7 cellular contexts compared by ENCODE assay signal in genomic region chr19:35213678-35214632, GRCh38. TPM values are rescaled to one million over a fixed set of nuclear protein-coding genes. Genes with fewer than 3 reads are reported as not detected.
DNase-seq lines count a peak whose midpoint lies in the region; ATAC-seq and TF ChIP-seq lines count a peak whose summit lies in the region.

No MANE protein-coding gene starts in this region.

- H3K4me3 ChIP-seq in OCI-LY7 (ENCODE audit: low read depth, low read length, poor library complexity, severe bottlenecking) = peak overlapping the region; percentile 38
- no peak overlapping the region for H3K4me3 ChIP-seq in fibroblast of villous mesenchyme (ENCODE audit: low read depth, low read length)
- H3K4me3 ChIP-seq in skeletal muscle tissue (ENCODE audit: low read length in 3 of 3) = peak overlapping the region in 2 of 3 donors; percentile 24 to 58

- peaks cover 2% of the 10 kb centered on the region for H3K36me3 Mint-ChIP-seq in activated T-cell treated with anti-CD3 and anti-CD28 coated beads, Interleukin-2, amount 50 U/mL, for 4 hours (ENCODE audit: insufficient read depth)

- peak; percentile 63 for ATAC-seq in GM18868 (IDR thresholded peaks at IDR 0.05; ENCODE audit: unreplicated experiment)
- ATAC-seq in activated T-cell treated with anti-CD3 and anti-CD28 coated beads, Interleukin-2, amount 50 U/mL, for 4 hours = peak; percentile 80 to 81
- ATAC-seq in GM19455 (IDR thresholded peaks at IDR 0.05; ENCODE audit: unreplicated experiment) = no peak

- CTCF ChIA-PET in OCI-LY7 (lab: Charles Lee; ENCODE audit: unreplicated experiment) = interaction anchor here (0.7 kb wide), 1 partner anchor 60 kb away, joined by 3 read pairs; no protein-coding TSS in a partner anchor

- H3K9ac ChIP-seq in skeletal muscle tissue (ENCODE audit: low read depth in 1 of 3, low read length in 3 of 3) = peak overlapping the region; percentile 35 to 65 (median 40)

- H3K27ac ChIP-seq in OCI-LY7 (ENCODE audit: low read depth, low read length, poor library complexity, severe bottlenecking) = peak overlapping the region; percentile 83
- peak overlapping the region; percentile 67 for H3K27ac ChIP-seq in skeletal muscle tissue (ENCODE audit: low read depth, low read length)

- peak overlapping the region; percentile 88 for H3K4me2 ChIP-seq in OCI-LY7 (ENCODE audit: low read length)

- no peaks in the 10 kb centered on the region for H4K20me1 ChIP-seq in OCI-LY7 (ENCODE audit: insufficient read depth, low read length)

- intact Hi-C loops in OCI-LY7 (cut with micrococcal nuclease; ENCODE audit: unreplicated experiment) = loop anchor here (2.0 to 5.0 kb wide), 2 partner anchors 35 to 83 kb away; partner anchors contain the start of gene LSR

- BruUV-seq in OCI-LY7 (replicated peaks; lab: Mats Ljungman, UMichigan) = no TSS peak

- peak overlapping the region; percentile 66; the same call in 1 of the 2 replicates for H2AFZ ChIP-seq in OCI-LY7 (ENCODE audit: low read length)

- H3K9me3 Mint-ChIP-seq in activated T-cell treated with anti-CD3 and anti-CD28 coated beads, Interleukin-2, amount 50 U/mL, for 4 hours = peaks cover 2% of the 10 kb centered on the region

- H3K27me3 Mint-ChIP-seq in activated T-cell treated with anti-CD3 and anti-CD28 coated beads, Interleukin-2, amount 50 U/mL, for 4 hours (ENCODE audit: low read depth) = no peaks in the 10 kb centered on the region

- H3K36me3 ChIP-seq in OCI-LY7 (ENCODE audit: insufficient read depth, low read length) (no peaks in the 10 kb centered on the region), skeletal muscle tissue (ENCODE audit: control insufficient read depth in 3 of 3, insufficient read depth in 3 of 3, low read length in 3 of 3) (no peaks in the 10 kb centered on the region)

- no peaks in the 10 kb centered on the region for H3K9me2 ChIP-seq in OCI-LY7 (ENCODE audit: insufficient read depth, low read length)

- H3K9me3 ChIP-seq in OCI-LY7 (ENCODE audit: low read length) (peaks cover 2% of the 10 kb centered on the region; the same call in 1 of the 2 replicates), skeletal muscle tissue (ENCODE audit: control insufficient read depth in 3 of 3, low read length in 3 of 3) (peaks cover 0 to 6% (median 2%) of the 10 kb centered on the region in 3 donors)

- POLR2A ChIA-PET in OCI-LY7 (lab: Charles Lee) = interaction anchor here (1.3 to 2.5 kb wide), 2 partner anchors 31 to 72 kb away, joined by 3 to 6 read pairs; no protein-coding TSS in a partner anchor

- H3K79me2 ChIP-seq in OCI-LY7 (ENCODE audit: insufficient read depth, low read depth, low read length) = no peaks in the 10 kb centered on the region

- peak overlapping the region; percentile 54 for H3K4me3 Mint-ChIP-seq in activated T-cell treated with anti-CD3 and anti-CD28 coated beads, Interleukin-2, amount 50 U/mL, for 4 hours

- no peak for TF ChIP-seq CTCF in OCI-LY7 (conservative IDR thresholded peaks at IDR 0.05; ENCODE audit: low read length)
- no peak for TF ChIP-seq CTCF in fibroblast of villous mesenchyme (IDR thresholded peaks at IDR 0.05; ENCODE audit: insufficient read depth, low read depth, low read length)

- peak; percentile 99 for DNase-seq in HT-29 (ENCODE audit: low spot score)
- DNase-seq in OCI-LY7 (ENCODE audit: low spot score) = peak; percentile 93
- DNase-seq in activated T-cell treated with anti-CD3 and anti-CD28 coated beads, Interleukin-2, amount 50 U/mL, for 4 hours = peak; percentile 62
- peak; percentile 63 for DNase-seq in fibroblast of villous mesenchyme (ENCODE audit: low read depth)

- H3K4me1 ChIP-seq in OCI-LY7 (ENCODE audit: insufficient read depth, low read length, poor library complexity, severe bottlenecking) (peaks cover 77% of the 10 kb centered on the region), skeletal muscle tissue (ENCODE audit: control insufficient read depth in 3 of 3, insufficient read depth in 3 of 3, low read length in 3 of 3) (peaks cover 15 to 20% (median 17%) of the 10 kb centered on the region in 3 donors)

- H3K4me1 Mint-ChIP-seq in activated T-cell treated with anti-CD3 and anti-CD28 coated beads, Interleukin-2, amount 50 U/mL, for 4 hours (ENCODE audit: low read depth) = peaks cover 70% of the 10 kb centered on the region

- no peaks in the 10 kb centered on the region for H3K27me3 ChIP-seq in skeletal muscle tissue (ENCODE audit: control insufficient read depth in 3 of 3, insufficient read depth in 3 of 3, low read length in 3 of 3)

RNA-seq across cellular contexts. Expression of gene FAM187B, which starts 14.6 kb away (rescaled TPM):
- not detected in 2 replicates for total RNA-seq in HT-29 (2014; rRNA removed; shearing (Covaris generic))
- total RNA-seq in OCI-LY7 (2014; rRNA removed; shearing (Covaris generic)) = not detected in 2 replicates
- total RNA-seq in OCI-LY7 (2022) = not detected in 2 replicates
- not detected for total RNA-seq in activated T-cell treated with anti-CD3 and anti-CD28 coated beads, Interleukin-2, amount 50 U/mL, for 4 hours
- not detected in 2 replicates for total RNA-seq in fibroblast of villous mesenchyme
- total RNA-seq in skeletal muscle tissue = not detected

RNA-seq across cellular contexts. Expression of gene LSR, which starts 34.8 kb away (rescaled TPM):
- 475 and 478 TPM in 2 replicates for total RNA-seq in HT-29 (2014; rRNA removed; shearing (Covaris generic))
- total RNA-seq in OCI-LY7 (2014; rRNA removed; shearing (Covaris generic)) = 15.0 and 22.9 TPM in 2 replicates
- total RNA-seq in OCI-LY7 (2022) (26.0 and 33.6 TPM in 2 replicates), fibroblast of villous mesenchyme (0.86 and 1.6 TPM in 2 replicates), skeletal muscle tissue (0.52 TPM)
- 10 to 100 TPM; 14.0 to 18.7 (median 17.1) TPM for total RNA-seq in activated T-cell treated with anti-CD3 and anti-CD28 coated beads, Interleukin-2, amount 50 U/mL, for 4 hours

RNA-seq across cellular contexts. Expression of gene USF2, which starts 54.8 kb away (rescaled TPM):
- 218 and 226 TPM in 2 replicates for total RNA-seq in HT-29 (2014; rRNA removed; shearing (Covaris generic))
- total RNA-seq in OCI-LY7 (2014; rRNA removed; shearing (Covaris generic)) = 100.0 and 105 TPM in 2 replicates
- total RNA-seq in OCI-LY7 (2022) (155 and 181 TPM in 2 replicates), fibroblast of villous mesenchyme (50.1 and 58.3 TPM in 2 replicates), skeletal muscle tissue (24.5 TPM)
- 100 to 1,000 TPM; 130 to 145 (median 144) TPM for total RNA-seq in activated T-cell treated with anti-CD3 and anti-CD28 coated beads, Interleukin-2, amount 50 U/mL, for 4 hours

RNA-seq across cellular contexts. Expression of gene FXYD5, which starts 59.4 kb away (rescaled TPM):
- 46.4 and 48.2 TPM in 2 replicates for total RNA-seq in HT-29 (2014; rRNA removed; shearing (Covaris generic))
- 76.8 and 82.1 TPM in 2 replicates for total RNA-seq in OCI-LY7 (2014; rRNA removed; shearing (Covaris generic))
- total RNA-seq in OCI-LY7 (2022) (147 and 155 TPM in 2 replicates), fibroblast of villous mesenchyme (20.3 and 24.5 TPM in 2 replicates), skeletal muscle tissue (7.3 TPM)
- 100 to 1,000 TPM; 363 to 466 (median 421) TPM for total RNA-seq in activated T-cell treated with anti-CD3 and anti-CD28 coated beads, Interleukin-2, amount 50 U/mL, for 4 hours

Comparison
In these comparisons a context has a peak if more than half of its experiments do, and no peak if none do; other contexts are left out.
1. RNA of gene LSR, which starts 34.8 kb away (total RNA-seq): 475 to 478 TPM in HT-29; 15.0 to 33.6 TPM in OCI-LY7, 14.0 to 18.7 TPM in activated T-cell treated with anti-CD3 and anti-CD28 coated beads, Interleukin-2, amount 50 U/mL, for 4 hours, 0.86 to 1.6 TPM in fibroblast of villous mesenchyme and 0.52 TPM in skeletal muscle tissue (single experiment); every median in the first group is over 10 times any median in the second.
2. Peak in every context shown above with its lines, with median percentiles within 50 percentile points of each other: DNase-seq.